ENCODE assay signal across 13 cellular contexts in the genomic region with DNA sequence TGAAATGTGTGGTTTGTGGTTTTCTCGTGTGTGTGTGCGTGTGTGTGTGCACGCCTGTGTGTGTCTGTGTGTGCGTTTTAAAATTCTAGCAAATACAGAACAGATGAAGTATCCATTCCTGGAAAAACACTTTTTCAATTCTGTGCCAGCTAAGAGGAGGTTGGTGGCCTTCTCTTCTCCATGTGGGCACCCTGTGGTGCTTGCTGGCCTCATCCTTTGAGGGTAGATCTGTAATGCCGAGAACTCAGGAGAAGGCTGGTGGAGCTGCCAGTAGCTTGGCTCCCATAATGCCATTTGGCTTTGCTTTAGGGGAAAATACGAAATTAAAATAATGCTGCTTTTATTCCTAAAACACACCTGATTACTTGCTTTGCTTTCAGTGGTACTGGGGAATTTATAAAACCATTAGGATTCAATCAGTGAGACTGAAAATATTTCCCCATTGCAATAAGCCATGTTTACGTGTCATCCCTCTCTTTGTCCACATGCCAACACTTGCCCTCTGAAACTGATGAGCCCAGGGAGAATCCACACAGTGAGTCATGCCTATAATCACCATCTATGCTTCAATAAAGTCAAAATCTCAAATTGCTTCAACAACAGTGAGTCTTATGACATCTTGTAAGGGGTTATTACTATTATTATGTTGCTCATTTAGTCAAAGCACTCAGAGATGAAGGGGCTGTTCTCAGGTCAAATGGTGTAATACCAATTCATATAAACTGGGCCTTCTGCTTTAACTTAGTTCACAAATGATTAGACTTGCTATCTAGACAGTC. TPM values are rescaled to one million over a fixed set of nuclear protein-coding genes. Genes with fewer than 3 reads are reported as not detected.
DNase-seq lines count a peak whose midpoint lies in the region; ATAC-seq and TF ChIP-seq lines count a peak whose summit lies in the region.
"Had no signal": no experiment of that assay in that cellular context is flagged by ENCODE, and none has a peak within 500 bp of the region (broad histone marks: within the 10 kb centered on the region; RNA-seq: fewer than 3 reads in every experiment).

No MANE protein-coding gene starts in this region.

- H2BK15ac ChIP-seq in IMR-90 (ENCODE audit: low read depth, low read length), result no peak overlapping the region

- H3K36me3 ChIP-seq in IMR-90 (ENCODE audit: control insufficient read depth, insufficient read depth, low read length) (no peaks in the 10 kb centered on the region), brain microvascular endothelial cell (replicated peaks) (no peaks in the 10 kb centered on the region), HAP-1 (replicated peaks) (no peaks in the 10 kb centered on the region)

- no peak overlapping the region for H3K4ac ChIP-seq in IMR-90 (ENCODE audit: low read depth, low read length)

- no peak overlapping the region for H2AFZ ChIP-seq in IMR-90 (replicated peaks; ENCODE audit: low read length, poor library complexity)
- H2AFZ ChIP-seq: parathyroid adenoma had no signal

- no peak overlapping the region for H3K14ac ChIP-seq in IMR-90 (replicated peaks; ENCODE audit: low read depth, low read length)

- no peak for TF ChIP-seq CTCF in AG09319 (IDR thresholded peaks at IDR 0.05; ENCODE audit: low read depth, low read length)
- TF ChIP-seq CTCF in IMR-90 (conservative IDR thresholded peaks at IDR 0.05; ENCODE audit: low read depth, low read length), result no peak
- no peak for TF ChIP-seq CTCF in brain microvascular endothelial cell (IDR thresholded peaks at IDR 0.05; ENCODE audit: low read depth, low read length, missing control alignments)

- H3K4me3 ChIP-seq in IMR-90 (ENCODE audit: insufficient read depth, low read depth, low read length), result no peak overlapping the region
- no peak overlapping the region for H3K4me3 ChIP-seq in brain microvascular endothelial cell (ENCODE audit: low read depth, low read length)
- H3K4me3 ChIP-seq in HAP-1, result no peak overlapping the region

- peak overlapping the region; percentile 45; the same call in 1 of the 2 replicates for H2AK5ac ChIP-seq in IMR-90 (ENCODE audit: low read depth, low read length)

- no peak overlapping the region for H3K56ac ChIP-seq in IMR-90 (ENCODE audit: extremely low read depth, insufficient read depth, low read length)

- no peak overlapping the region for H2BK120ac ChIP-seq in IMR-90 (ENCODE audit: low read depth, low read length)

- TF ChIP-seq POLR2A in IMR-90 (IDR thresholded peaks at IDR 0.05; ENCODE audit: low read depth, low read length), result no peak

- POLR2A ChIA-PET in IMR-90 (lab: Charles Lee; ENCODE audit: unreplicated experiment), result no interaction called here

- H3K79me1 ChIP-seq in IMR-90 (ENCODE audit: low read depth in 1 of 2, low read length in 2 of 2), result no peaks in the 10 kb centered on the region

- no TSS peak for BruUV-seq in IMR-90 (replicated peaks; lab: Mats Ljungman, UMichigan)

- H3K27ac ChIP-seq in IMR-90 (ENCODE audit: insufficient read depth, low read length) (peak overlapping the region; percentile 35; the same call in 1 of the 2 replicates), brain microvascular endothelial cell (peak overlapping the region; percentile 17)
- H3K27ac ChIP-seq: parathyroid adenoma had no signal

- peak overlapping the region; percentile 7; the same call in 1 of the 2 replicates for H3K18ac ChIP-seq in IMR-90 (ENCODE audit: low read depth, low read length)

- H2BK5ac ChIP-seq in IMR-90 (ENCODE audit: low read depth, low read length, poor library complexity, severe bottlenecking), result no peak overlapping the region

- no peak overlapping the region for H3K4me2 ChIP-seq in IMR-90 (ENCODE audit: low read depth, low read length)

- dilution Hi-C loops in IMR-90 (cut with HindIII; ENCODE audit: low sequenced_read_pairs, unreplicated experiment), result no loop called here

- H4K20me1 ChIP-seq in IMR-90 (ENCODE audit: insufficient read depth, low read length), result no peaks in the 10 kb centered on the region

- no peak overlapping the region for H4K8ac ChIP-seq in IMR-90 (ENCODE audit: low read depth in 2 of 2, low read length in 2 of 2)

- peaks cover 5% of the 10 kb centered on the region for H3K27me3 ChIP-seq in IMR-90 (ENCODE audit: control insufficient read depth, insufficient read depth, low read length)
- no peaks in the 10 kb centered on the region for H3K27me3 ChIP-seq in brain microvascular endothelial cell (replicated peaks)
- H3K27me3 ChIP-seq in HAP-1 (ENCODE audit: low read depth), result peaks cover 8% of the 10 kb centered on the region; the same call in 1 of the 2 replicates

- no CpG with 5 or more reads among the region's 7 CpGs for WGBS in IMR-90 (ENCODE audit: extremely low coverage in 2 of 2, insufficient read length in 1 of 2), 2 experiments

- intact Hi-C loops in IMR-90 (cut with micrococcal nuclease), result no loop called here

- H3K9me3 ChIP-seq in IMR-90 (ENCODE audit: control insufficient read depth, insufficient read depth, low read length) (no peaks in the 10 kb centered on the region), HAP-1 (no peaks in the 10 kb centered on the region)

- no peak overlapping the region for H3K23ac ChIP-seq in IMR-90 (ENCODE audit: low read depth, low read length)

- no peak overlapping the region for H4K91ac ChIP-seq in IMR-90 (ENCODE audit: insufficient read depth, low read depth, low read length)

- no peaks in the 10 kb centered on the region for H3K9me1 ChIP-seq in IMR-90 (ENCODE audit: insufficient read depth, low read length)

- no peak overlapping the region for H2BK20ac ChIP-seq in IMR-90 (ENCODE audit: low read depth, low read length)

- DNase-seq in AG09319 (ENCODE audit: extremely low read depth, low read depth), result peak; percentile 92
- DNase-seq in IMR-90, result peak; percentile 91
- peak; percentile 70 for DNase-seq in brain microvascular endothelial cell
- peak; percentile 82 for DNase-seq in kidney tubule cell (ENCODE audit: low spot score)
- DNase-seq in stimulated activated CD4-positive, alpha-beta T cell treated with anti-CD3 and anti-CD28 coated beads, Interleukin-4, amount 100 ng/mL, for 1 hour, result no peak
- DNase-seq in HAP-1 (ENCODE audit: low spot score in 2 of 2), result no peak
- DNase-seq: activated naive CD4-positive, alpha-beta T cell treated with anti-CD3 and anti-CD28 coated beads, Interleukin-2, amount 10 ng/mL, durations not matched to agents 7 days and 5 days; left cardiac atrium; NCI-H1417 had no signal

- TF ChIP-seq RAD21 in IMR-90 (IDR thresholded peaks at IDR 0.05; ENCODE audit: low read length), result no peak

- no peak overlapping the region for H3K9ac ChIP-seq in IMR-90 (ENCODE audit: low read depth, low read length)
- H3K9ac ChIP-seq: parathyroid adenoma had no signal

- H4K5ac ChIP-seq in IMR-90 (ENCODE audit: low read depth, low read length), result peak overlapping the region; percentile 45; the same call in 1 of the 2 replicates

- no peak overlapping the region for H2AK9ac ChIP-seq in IMR-90 (replicated peaks; ENCODE audit: low read depth, low read length, poor library complexity)

- H3K4me1 ChIP-seq in IMR-90 (ENCODE audit: control insufficient read depth, insufficient read depth, low read length) (peaks cover 6% of the 10 kb centered on the region), HAP-1 (no peaks in the 10 kb centered on the region)
- H3K4me1 ChIP-seq: parathyroid adenoma had no signal

- CTCF ChIA-PET in IMR-90 (lab: Yijun Ruan, JAX), result no interaction called here

- in situ Hi-C loops in IMR-90 (cut with MboI; ENCODE audit: low sequenced_read_pairs), result no loop called here
- in situ Hi-C loops in brain microvascular endothelial cell (cut with HindIII; ENCODE audit: low pct_ligation_motif_present, low sequenced_read_pairs), result no loop called here
- in situ Hi-C loops in HAP-1 (cut with MboI; ENCODE audit: low sequenced_read_pairs), result no loop called here

- ATAC-seq in IMR-90 (ENCODE audit: low read depth) (peak; percentile 88), GM21737 (IDR thresholded peaks at IDR 0.05; ENCODE audit: unreplicated experiment) (no peak), GM21447 (IDR thresholded peaks at IDR 0.05; ENCODE audit: unreplicated experiment) (no peak)
- ATAC-seq: left cardiac atrium had no signal

TF ChIP-seq in IMR-90, 13 proteins besides CTCF, POLR2A, EP300 and RAD21:
- TF ChIP-seq BHLHE40 (IDR thresholded peaks at IDR 0.05; ENCODE audit: low read depth, low read length), result no peak
- TF ChIP-seq MAZ (IDR thresholded peaks at IDR 0.05; ENCODE audit: borderline replicate concordance, low read depth, low read length), result no peak
- TF ChIP-seq, protein P1, sequence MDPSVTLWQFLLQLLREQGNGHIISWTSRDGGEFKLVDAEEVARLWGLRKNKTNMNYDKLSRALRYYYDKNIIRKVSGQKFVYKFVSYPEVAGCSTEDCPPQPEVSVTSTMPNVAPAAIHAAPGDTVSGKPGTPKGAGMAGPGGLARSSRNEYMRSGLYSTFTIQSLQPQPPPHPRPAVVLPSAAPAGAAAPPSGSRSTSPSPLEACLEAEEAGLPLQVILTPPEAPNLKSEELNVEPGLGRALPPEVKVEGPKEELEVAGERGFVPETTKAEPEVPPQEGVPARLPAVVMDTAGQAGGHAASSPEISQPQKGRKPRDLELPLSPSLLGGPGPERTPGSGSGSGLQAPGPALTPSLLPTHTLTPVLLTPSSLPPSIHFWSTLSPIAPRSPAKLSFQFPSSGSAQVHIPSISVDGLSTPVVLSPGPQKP (IDR thresholded peaks at IDR 0.05; ENCODE audit: borderline replicate concordance, low read depth, low read length), result no peak
- TF ChIP-seq MAFK (IDR thresholded peaks at IDR 0.05; ENCODE audit: low read depth, low read length), result 0 out of 2 replicates have a peak, but pooled peaks have one; percentile 33
- TF ChIP-seq SMC3 (IDR thresholded peaks at IDR 0.05; ENCODE audit: low read depth, low read length), result no peak
- TF ChIP-seq RFX5 (IDR thresholded peaks at IDR 0.05; ENCODE audit: low read depth, low read length), result no peak
- TF ChIP-seq CHD1 (IDR thresholded peaks at IDR 0.05; ENCODE audit: low read depth, low read length), result no peak
- peak; percentile 72 for TF ChIP-seq FOS (IDR thresholded peaks at IDR 0.05; ENCODE audit: low read depth, low read length)
- peak; percentile 82 for TF ChIP-seq CEBPB (IDR thresholded peaks at IDR 0.05; ENCODE audit: low read depth, low read length)
- no peak for TF ChIP-seq MXI1 (IDR thresholded peaks at IDR 0.05; ENCODE audit: borderline replicate concordance, low read depth, low read length)
TF ChIP-seq in IMR-90: peak in this region for 3.

RNA-seq across cellular contexts. Expression of a gene that starts 39.2 kb away (rescaled TPM):
- total RNA-seq in IMR-90 (2012; rRNA removed), result under 0.01 TPM in 2 replicates
- polyA plus RNA-seq in IMR-90 (2012; rRNA removed), result 0.11 and 0.36 TPM in 2 replicates
- polyA plus RNA-seq in IMR-90 (2012; cell fraction: cytosol; rRNA removed), result 0.01 and 0.07 TPM in 2 replicates
- polyA plus RNA-seq in IMR-90 (2012; cell fraction: nucleus; rRNA removed; ENCODE audit: low replicate concordance), result 0.40 and 0.99 TPM in 2 replicates
- total RNA-seq: H1 had no signal

Comparison
In these comparisons a context has a peak if more than half of its experiments do, and no peak if none do; other contexts are left out.
1. DNase-seq: peak in AG09319 (single experiment), IMR-90 (single experiment), brain microvascular endothelial cell (single experiment) and kidney tubule cell (single experiment); none in stimulated activated CD4-positive, alpha-beta T cell treated with anti-CD3 and anti-CD28 coated beads, Interleukin-4, amount 100 ng/mL, for 1 hour (single experiment) and HAP-1 (0 of 2).